In the genomic region with DNA sequence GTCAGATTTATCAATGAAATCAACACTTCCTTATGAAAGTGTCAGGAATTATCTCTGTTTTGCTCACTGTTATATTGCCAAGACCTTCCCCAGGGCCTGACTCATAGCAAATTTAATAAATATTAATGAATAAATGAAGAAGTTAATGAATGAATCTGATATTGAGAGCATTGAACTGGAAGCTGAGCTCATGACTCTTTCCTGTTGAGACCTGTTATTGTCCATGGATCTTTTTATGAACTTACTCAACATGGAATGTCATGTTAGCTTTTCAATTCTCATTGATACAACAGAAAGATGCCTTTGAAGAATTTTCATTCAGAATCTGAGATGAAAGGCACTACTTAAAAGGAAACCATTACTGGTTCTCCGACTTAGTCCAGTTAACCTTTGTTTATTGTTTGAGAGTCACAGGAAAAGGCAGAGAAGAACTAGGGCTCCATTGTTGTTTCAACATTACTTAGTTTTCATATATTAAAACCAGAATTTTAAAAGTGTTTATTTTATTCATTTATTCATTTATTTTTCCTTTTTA, we compare ENCODE assay signal across 18 cellular contexts.
DNase-seq lines count a peak whose midpoint lies in the region; ATAC-seq and TF ChIP-seq lines count a peak whose summit lies in the region.
"Had no signal": no experiment of that assay in that cellular context is flagged by ENCODE, and none has a peak within 500 bp of the region (broad histone marks: within the 10 kb centered on the region; RNA-seq: fewer than 3 reads in every experiment).

No MANE protein-coding gene starts in this region.

- TSS peak; percentile 7 for BruUV-seq in Panc1 (replicated peaks; lab: Mats Ljungman, UMichigan)

- H3K4me3 ChIP-seq in Panc1 (ENCODE audit: low read depth in 2 of 2, low read length in 2 of 2) (no peak overlapping the region), epithelial cell of esophagus (ENCODE audit: low read length) (no peak overlapping the region)
- H3K4me3 ChIP-seq in effector memory CD4-positive, alpha-beta T cell (ENCODE audit: insufficient read depth, low read depth, low read length, poor library complexity, severe bottlenecking) = no peak overlapping the region
- H3K4me3 ChIP-seq: BLaER1, GM23248, HAP-1 had no signal

- no peak overlapping the region for H3K27ac ChIP-seq in Panc1 (ENCODE audit: low read length)
- no peak overlapping the region for H3K27ac ChIP-seq in effector memory CD4-positive, alpha-beta T cell (ENCODE audit: insufficient read depth, low read length, poor library complexity, severe bottlenecking)
- H3K27ac ChIP-seq: BLaER1, GM23248 had no signal

- H3K27ac Mint-ChIP-seq in neural crest cell (ENCODE audit: unreplicated experiment) = peak overlapping the region; percentile 43
- no peak overlapping the region for H3K27ac Mint-ChIP-seq in progenitor cell of endocrine pancreas
- H3K27ac Mint-ChIP-seq: CD14-positive monocyte; CD4-positive, alpha-beta memory T cell had no signal

- in situ Hi-C loops in Panc1 (cut with HindIII; ENCODE audit: low pct_unique_long_range_greater_than_20kb, low sequenced_read_pairs) = no loop called here

- TF ChIP-seq CTCF in Panc1 (IDR thresholded peaks at IDR 0.05) (no peak), epithelial cell of esophagus (IDR thresholded peaks at IDR 0.05; ENCODE audit: insufficient read depth, low read depth, low read length, missing control alignments) (no peak), neural crest cell (conservative IDR thresholded peaks at IDR 0.05) (no peak), progenitor cell of endocrine pancreas (IDR thresholded peaks at IDR 0.05; ENCODE audit: unreplicated experiment) (no peak)

- POLR2A ChIA-PET in Panc1 (lab: Charles Lee) = no interaction called here

- H3K4me3 Mint-ChIP-seq in neural crest cell (no peak overlapping the region), progenitor cell of endocrine pancreas (ENCODE audit: low read depth) (no peak overlapping the region)
- H3K4me3 Mint-ChIP-seq: CD14-positive monocyte; CD4-positive, alpha-beta memory T cell had no signal

- no peaks in the 10 kb centered on the region for H3K27me3 Mint-ChIP-seq in neural crest cell (ENCODE audit: low read depth)
- H3K27me3 Mint-ChIP-seq in progenitor cell of endocrine pancreas = no peaks in the 10 kb centered on the region
- H3K27me3 Mint-ChIP-seq: CD4-positive, alpha-beta memory T cell had no signal

- no peak for ATAC-seq in Panc1

- no peaks in the 10 kb centered on the region for H3K9me3 ChIP-seq in Panc1 (ENCODE audit: control insufficient read depth, insufficient read depth, low read depth, low read length)
- H3K9me3 ChIP-seq in effector memory CD4-positive, alpha-beta T cell (ENCODE audit: control insufficient read depth, low read length) = no peaks in the 10 kb centered on the region
- H3K9me3 ChIP-seq: BLaER1, HAP-1 had no signal

- DNase-seq in COLO829 (ENCODE audit: low spot score) (peak; percentile 58), Panc1 (ENCODE audit: low read depth, low spot score) (no peak), epithelial cell of esophagus (ENCODE audit: low read depth) (peak; percentile 36), neural crest cell (ENCODE audit: low read depth, low spot score) (no peak), progenitor cell of endocrine pancreas (ENCODE audit: low spot score, unreplicated experiment) (no peak), NCI-H82 treated with DMSO at 0.1 percent for 48 hours (lab: John Stamatoyannopoulos, UW; ENCODE audit: unreplicated experiment) (no peak)
- DNase-seq in effector memory CD4-positive, alpha-beta T cell = no peak
- DNase-seq: 8988T; Calu3; CD4-positive, alpha-beta memory T cell; DMS 273 treated with DMSO at 0.1 percent for 48 hours; DMS53; DND-41; EL; GM23248 had no signal

- intact Hi-C loops in Panc1 (cut with micrococcal nuclease; ENCODE audit: unreplicated experiment) = no loop called here

- H3K4me1 ChIP-seq in Panc1 (ENCODE audit: control insufficient read depth, insufficient read depth, low read length) = no peaks in the 10 kb centered on the region
- H3K4me1 ChIP-seq in effector memory CD4-positive, alpha-beta T cell (ENCODE audit: control insufficient read depth, insufficient read depth, low read length, poor library complexity, severe bottlenecking) = no peaks in the 10 kb centered on the region
- H3K4me1 ChIP-seq: BLaER1, HAP-1 had no signal

- H3K27me3 ChIP-seq in Panc1 (ENCODE audit: control insufficient read depth, insufficient read depth, low read length) = no peaks in the 10 kb centered on the region
- H3K27me3 ChIP-seq in effector memory CD4-positive, alpha-beta T cell (replicated peaks; ENCODE audit: control insufficient read depth, insufficient read depth, low read length, poor library complexity, severe bottlenecking) = no peaks in the 10 kb centered on the region
- H3K27me3 ChIP-seq: BLaER1 had no signal

- CTCF ChIA-PET in Panc1 (lab: Charles Lee) = no interaction called here

- H3K36me3 Mint-ChIP-seq in neural crest cell (ENCODE audit: low read depth) (peaks cover 10% of the 10 kb centered on the region), progenitor cell of endocrine pancreas (ENCODE audit: insufficient read depth) (no peaks in the 10 kb centered on the region)
- H3K36me3 Mint-ChIP-seq: CD14-positive monocyte; CD4-positive, alpha-beta memory T cell had no signal

- H3K4me1 Mint-ChIP-seq in neural crest cell (peaks cover 58% of the 10 kb centered on the region), progenitor cell of endocrine pancreas (ENCODE audit: low read depth) (peaks cover 17% of the 10 kb centered on the region)
- H3K4me1 Mint-ChIP-seq: CD14-positive monocyte; CD4-positive, alpha-beta memory T cell had no signal

- H3K9me3 Mint-ChIP-seq in neural crest cell (no peaks in the 10 kb centered on the region), progenitor cell of endocrine pancreas (ENCODE audit: low read depth) (no peaks in the 10 kb centered on the region)
- H3K9me3 Mint-ChIP-seq: CD4-positive, alpha-beta memory T cell had no signal

- H3K36me3 ChIP-seq in Panc1 (ENCODE audit: control insufficient read depth, insufficient read depth, low read length) = no peaks in the 10 kb centered on the region
- no peaks in the 10 kb centered on the region for H3K36me3 ChIP-seq in effector memory CD4-positive, alpha-beta T cell (ENCODE audit: control insufficient read depth, insufficient read depth, low read length)
- H3K36me3 ChIP-seq: BLaER1, HAP-1 had no signal

Comparison
In these comparisons a context has a peak if more than half of its experiments do, and no peak if none do; other contexts are left out.
1. DNase-seq: peak in COLO829 (single experiment) and epithelial cell of esophagus (single experiment); none in Panc1 (single experiment), neural crest cell (single experiment), progenitor cell of endocrine pancreas (single experiment), NCI-H82 treated with DMSO at 0.1 percent for 48 hours (single experiment) and effector memory CD4-positive, alpha-beta T cell (0 of 3).